Comparison of ENCODE assay signal across 1 cellular context in genomic region chr11:64264371-64264852, GRCh38.
TF ChIP-seq lines count a peak whose summit lies in the region.

No MANE protein-coding gene starts in this region.

TF ChIP-seq in GM12878, 131 proteins besides CTCF, POLR2A, EP300 and RAD21:
- TF ChIP-seq HSF1 (IDR thresholded peaks at IDR 0.05; ENCODE audit: low read depth, low read length) = peak; percentile 44; the same call in 1 of the 2 replicates
- no peak for TF ChIP-seq BMI1 (IDR thresholded peaks at IDR 0.05; ENCODE audit: borderline replicate concordance)
